Comparison of ENCODE assay signal across 8 cellular contexts in the genomic region with DNA sequence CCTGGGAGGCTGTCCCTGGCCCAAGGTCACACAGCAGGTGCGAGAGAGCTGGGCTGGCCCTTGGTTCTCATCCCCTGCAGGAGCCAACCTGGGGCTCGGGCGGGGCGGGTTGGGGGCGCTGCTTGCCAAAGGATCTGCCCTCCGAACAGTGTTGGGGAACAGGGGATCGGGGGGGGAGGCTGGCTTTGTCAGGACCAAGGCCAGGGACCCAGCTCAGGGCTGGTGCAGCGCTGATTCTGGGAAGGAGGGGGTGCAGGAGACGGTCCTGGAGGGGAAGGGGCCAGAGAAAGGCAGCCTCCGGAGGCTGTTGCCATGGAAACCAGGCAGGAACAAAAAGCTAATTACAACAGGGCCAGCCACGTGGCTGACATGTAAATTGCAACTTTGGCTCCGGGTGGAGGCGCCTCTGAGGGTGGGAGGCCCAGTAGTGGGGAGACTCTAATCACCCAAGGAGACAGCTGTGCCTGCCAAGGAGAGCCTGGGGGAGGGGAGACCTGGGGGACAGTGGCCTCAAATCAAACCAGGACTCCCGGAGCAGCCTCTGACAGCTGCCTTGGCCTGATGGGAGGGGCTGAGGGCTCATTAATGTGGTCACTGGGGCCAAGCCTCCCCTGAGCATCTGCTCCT. TPM values are rescaled to one million over a fixed set of nuclear protein-coding genes. Genes with fewer than 3 reads are reported as not detected.
A peak's percentile ranks its signal among the peaks of the same experiment; 100 is the strongest.
DNase-seq lines count a peak whose midpoint lies in the region; ATAC-seq and TF ChIP-seq lines count a peak whose summit lies in the region.

No MANE protein-coding gene starts in this region.

- no peaks in the 10 kb centered on the region for H3K36me3 Mint-ChIP-seq in stimulated activated effector memory CD8-positive, alpha-beta T cell treated with anti-CD3 and anti-CD28 coated beads, Interleukin-12 subunit alpha, Interleukin-12 subunit beta, amount 100 ng/mL, for 72 hours

- no peaks in the 10 kb centered on the region for H3K9me3 ChIP-seq in lower lobe of right lung

- intact Hi-C loops in lower lobe of right lung (cut with DNase I): no loop called here

- H3K4me3 ChIP-seq in WI38 (ENCODE audit: low read depth, low read length) (peak overlapping the region; percentile 73), foreskin fibroblast (ENCODE audit: low read depth in 1 of 2, low read length in 2 of 2) (peak overlapping the region; percentile 58 to 80), lower lobe of right lung (no peak overlapping the region)

- H3K4me3 Mint-ChIP-seq in stimulated activated effector memory CD8-positive, alpha-beta T cell treated with anti-CD3 and anti-CD28 coated beads, Interleukin-12 subunit alpha, Interleukin-12 subunit beta, amount 100 ng/mL, for 72 hours: peak overlapping the region; percentile 9

- no peak overlapping the region for H3K27ac Mint-ChIP-seq in stimulated activated effector memory CD8-positive, alpha-beta T cell treated with anti-CD3 and anti-CD28 coated beads, Interleukin-12 subunit alpha, Interleukin-12 subunit beta, amount 100 ng/mL, for 72 hours

- peaks cover 73% of the 10 kb centered on the region for H3K27me3 ChIP-seq in lower lobe of right lung (ENCODE audit: low read depth)

- no peaks in the 10 kb centered on the region for H3K9me3 Mint-ChIP-seq in stimulated activated effector memory CD8-positive, alpha-beta T cell treated with anti-CD3 and anti-CD28 coated beads, Interleukin-12 subunit alpha, Interleukin-12 subunit beta, amount 100 ng/mL, for 72 hours

- no peak for TF ChIP-seq CTCF in WI38 (IDR thresholded peaks at IDR 0.05; ENCODE audit: low read depth, low read length)
- no peak for TF ChIP-seq CTCF in foreskin fibroblast (IDR thresholded peaks at IDR 0.05; ENCODE audit: low read depth, low read length)
- TF ChIP-seq CTCF in lower lobe of right lung (IDR thresholded peaks at IDR 0.05): no peak

- peaks cover 32% of the 10 kb centered on the region for H3K4me1 Mint-ChIP-seq in stimulated activated effector memory CD8-positive, alpha-beta T cell treated with anti-CD3 and anti-CD28 coated beads, Interleukin-12 subunit alpha, Interleukin-12 subunit beta, amount 100 ng/mL, for 72 hours

- H3K27ac ChIP-seq in lower lobe of right lung: no peak overlapping the region

- DNase-seq in NCI-H2107 treated with DMSO at 0.1 percent for 48 hours (lab: John Stamatoyannopoulos, UW; ENCODE audit: unreplicated experiment) (peak; percentile 50), NCI-H2107 (lab: John Stamatoyannopoulos, UW) (no peak), NAMALWA (ENCODE audit: low spot score) (peak; percentile 96), foreskin fibroblast (peak; percentile 32 to 73), cortex of kidney (lab: John Stamatoyannopoulos, UW) (no peak), lower lobe of right lung (no peak)
- DNase-seq in stimulated activated effector memory CD8-positive, alpha-beta T cell treated with anti-CD3 and anti-CD28 coated beads, Interleukin-12 subunit alpha, Interleukin-12 subunit beta, amount 100 ng/mL, for 72 hours (ENCODE audit: low spot score in 2 of 2): peak in 1 of 2 donors; percentile 62

- peaks cover 51% of the 10 kb centered on the region for H3K4me1 ChIP-seq in lower lobe of right lung

- ATAC-seq in stimulated activated effector memory CD8-positive, alpha-beta T cell treated with anti-CD3 and anti-CD28 coated beads, Interleukin-12 subunit alpha, Interleukin-12 subunit beta, amount 100 ng/mL, for 72 hours: no peak
- ATAC-seq in lower lobe of right lung: no peak

- H3K36me3 ChIP-seq in lower lobe of right lung: no peaks in the 10 kb centered on the region

RNA-seq across cellular contexts. Expression of gene TUBB3, which starts 1.3 kb away (rescaled TPM):
- 2.1 TPM for total RNA-seq in lower lobe of right lung

RNA-seq across cellular contexts. Expression of gene MC1R, which starts 5.7 kb away (rescaled TPM):
- 5.3 TPM for total RNA-seq in lower lobe of right lung

RNA-seq across cellular contexts. Expression of gene DEF8, which starts 24.1 kb away (rescaled TPM):
- 66.0 TPM for total RNA-seq in lower lobe of right lung

RNA-seq across cellular contexts. Expression of gene TCF25, which starts 51.0 kb away (rescaled TPM):
- 152 TPM for total RNA-seq in lower lobe of right lung

Comparison
In these comparisons a context has a peak if more than half of its experiments do, and no peak if none do; other contexts are left out.
1. DNase-seq: peak in NCI-H2107 treated with DMSO at 0.1 percent for 48 hours (single experiment), NAMALWA (single experiment) and foreskin fibroblast (2 of 2); none in NCI-H2107 (single experiment), cortex of kidney (single experiment) and lower lobe of right lung (single experiment).